29 cellular contexts compared by ENCODE assay signal in genomic region chr12:127728729-127729128, GRCh38.
"Had no signal": no experiment of that assay in that cellular context is flagged by ENCODE, and none has a peak within 500 bp of the region (broad histone marks: within the 10 kb centered on the region; RNA-seq: fewer than 3 reads in every experiment).

No MANE protein-coding gene starts in this region.

- H3K4me3 ChIP-seq: MG63 had no signal

- H3K36me3 ChIP-seq: MG63 had no signal

- DNase-seq: Karpas-422, Kasumi-1, MG63, MM.1S, NCI-H1048, NCI-H1092, NCI-H1092 treated with DMSO at 0.1 percent for 48 hours, NCI-H1105, NCI-H1105 treated with DMSO at 0.1 percent for 48 hours, NCI-H1417 treated with DMSO at 0.1 percent for 48 hours, NCI-H1436, NCI-H1436 treated with DMSO at 0.1 percent for 48 hours, NCI-H146, NCI-H1694, NCI-H187, NCI-H187 treated with DMSO at 0.1 percent for 48 hours, NCI-H1930, NCI-H2029 treated with DMSO at 0.1 percent for 48 hours, NCI-H2081, NCI-H2081 treated with DMSO at 0.1 percent for 48 hours, NCI-H2107, NCI-H2227 treated with DMSO at 0.1 percent for 48 hours, NCI-H226, NCI-H345, NCI-H446, NCI-H446 treated with DMSO at 0.1 percent for 48 hours, NCI-H510A, NCI-H510A treated with DMSO at 0.1 percent for 48 hours, NCI-H524 had no signal

- H3K27me3 ChIP-seq: MG63 had no signal
